In the genomic region with DNA sequence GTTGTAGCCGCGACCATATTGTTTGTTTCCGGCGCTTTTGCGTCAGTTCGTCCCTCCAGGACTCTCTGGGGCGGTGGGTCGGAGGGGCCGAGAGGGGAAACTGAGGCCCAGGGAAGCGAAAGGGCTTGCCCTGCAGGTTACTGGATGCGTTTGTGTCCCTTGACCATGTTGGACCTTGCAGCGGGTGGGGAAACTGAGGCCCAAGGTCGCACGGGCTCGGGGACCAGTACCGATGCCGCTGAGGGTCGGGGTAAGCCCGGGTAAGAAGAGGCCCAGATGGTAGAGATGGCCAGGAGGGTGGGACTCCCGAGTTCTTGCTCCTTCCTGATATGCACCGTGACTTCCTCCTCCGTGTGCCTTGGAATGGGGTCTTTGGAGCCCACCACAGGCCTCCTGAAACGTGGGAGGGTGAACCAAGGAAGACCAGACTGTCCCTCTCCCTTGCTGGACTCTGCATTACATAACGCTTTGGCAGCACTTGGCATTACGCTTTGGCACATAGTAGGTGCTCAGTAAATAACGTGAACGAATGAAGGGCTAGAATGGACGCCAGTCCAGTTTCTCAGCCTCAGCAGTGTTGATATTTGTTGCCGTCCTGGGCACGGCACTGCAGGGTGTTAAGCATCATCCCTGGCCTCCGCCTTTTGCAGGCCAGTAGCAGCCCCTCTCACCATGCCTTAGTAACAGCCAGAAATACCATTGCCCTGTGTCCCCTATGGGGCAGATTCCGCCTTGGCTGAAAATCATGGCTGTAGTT, we compare ENCODE assay signal across 8 cellular contexts. TPM values are rescaled to one million over a fixed set of nuclear protein-coding genes. Genes with fewer than 3 reads are reported as not detected.
A peak's percentile ranks its signal among the peaks of the same experiment; 100 is the strongest.
DNase-seq lines count a peak whose midpoint lies in the region; ATAC-seq and TF ChIP-seq lines count a peak whose summit lies in the region.

No MANE protein-coding gene starts in this region.

- no peaks in the 10 kb centered on the region for H3K9me3 ChIP-seq in right atrium auricular region
- H3K9me3 ChIP-seq in adrenal gland (replicated peaks in 1 of 3) = no peaks in the 10 kb centered on the region
- H3K9me3 ChIP-seq in lung (ENCODE audit: control insufficient read depth in 2 of 2, insufficient read depth in 1 of 2, low read length in 1 of 2) = no peaks in the 10 kb centered on the region
- H3K9me3 ChIP-seq in aorta (ENCODE audit: control insufficient read depth, low read length) = no peaks in the 10 kb centered on the region

- ATAC-seq in Right ventricle myocardium inferior (no peak), lung (ENCODE audit: insufficient read depth, low FRiP score) (no peak), aorta (ENCODE audit: low FRiP score) (no peak), GM21717 (IDR thresholded peaks at IDR 0.05; ENCODE audit: unreplicated experiment) (no peak), GM19395 (IDR thresholded peaks at IDR 0.05; ENCODE audit: unreplicated experiment) (no peak)

- WGBS in adrenal gland, 4 donors = 10 to 17% (median 14%) methylated on average over 16 to 32 of the region's 32 CpGs
- WGBS in lung, 2 donors = 11 to 12% methylated on average over 32 of the region's 32 CpGs
- WGBS in aorta, 2 donors = 10 to 11% methylated on average over 32 of the region's 32 CpGs

- no peaks in the 10 kb centered on the region for H3K36me3 ChIP-seq in right atrium auricular region
- no peaks in the 10 kb centered on the region for H3K36me3 ChIP-seq in adrenal gland (replicated peaks in 1 of 2)
- no peaks in the 10 kb centered on the region for H3K36me3 ChIP-seq in lung (ENCODE audit: control insufficient read depth in 2 of 2, insufficient read depth in 2 of 2, low read length in 2 of 2)
- H3K36me3 ChIP-seq in aorta (ENCODE audit: control insufficient read depth in 1 of 2, insufficient read depth in 2 of 2, low read length in 1 of 2) = no peaks in the 10 kb centered on the region

- peak overlapping the region; percentile 63 to 91 for H3K4me3 ChIP-seq in right atrium auricular region
- H3K4me3 ChIP-seq in adrenal gland = peak overlapping the region in 3 of 4 donors; percentile 52 to 83 (median 53)
- peak overlapping the region; percentile 77 for H3K4me3 ChIP-seq in lung
- H3K4me3 ChIP-seq in aorta (ENCODE audit: low read length in 2 of 2) = peak overlapping the region; percentile 24 to 40

- DNase-seq in right atrium auricular region (ENCODE audit: low spot score) (no peak), Right ventricle myocardium inferior (ENCODE audit: missing footprints) (no peak), adrenal gland (peak in 2 of 7 donors; percentile 42 to 52), lung (ENCODE audit: low spot score) (no peak), aorta (no peak), NCI-H748 (lab: John Stamatoyannopoulos, UW; ENCODE audit: unreplicated experiment) (no peak)

- no peak for TF ChIP-seq CTCF in right atrium auricular region (IDR thresholded peaks at IDR 0.05)
- no peak for TF ChIP-seq CTCF in adrenal gland (IDR thresholded peaks at IDR 0.05)
- no peak for TF ChIP-seq CTCF in lung (IDR thresholded peaks at IDR 0.05; ENCODE audit: control extremely low read depth, extremely low read depth)

- H3K4me1 ChIP-seq in right atrium auricular region (peaks cover 0 to 39% of the 10 kb centered on the region in 2 donors), adrenal gland (replicated peaks in 1 of 2) (peaks cover 18 to 24% of the 10 kb centered on the region in 2 donors), lung (ENCODE audit: control insufficient read depth in 2 of 2, insufficient read depth in 2 of 2, low read length in 2 of 2) (peaks cover 0 to 12% of the 10 kb centered on the region in 2 donors), aorta (ENCODE audit: control insufficient read depth in 1 of 2, insufficient read depth in 2 of 2, low read length in 2 of 2) (no peaks in the 10 kb centered on the region)

- H3K27ac ChIP-seq in right atrium auricular region (peak overlapping the region; percentile 53 to 97), adrenal gland (peak overlapping the region in 3 of 5 donors; percentile 56 to 77 (median 73)), lung (ENCODE audit: low read depth in 1 of 2, low read length in 1 of 2) (peak overlapping the region in 1 of 2 donors; percentile 34), aorta (ENCODE audit: low read depth in 1 of 2, low read length in 2 of 2) (no peak overlapping the region)

- intact Hi-C loops in Right ventricle myocardium inferior (cut with DNase I) (loop anchor here (5.0 kb wide), 1 partner anchor 69 kb away; a partner anchor contains a TSS), adrenal gland (cut with DNase I) (loop anchor here in 1 of 2 donors (10.0 kb wide), 1 partner anchor 52 kb away; a partner anchor contains a TSS), aorta (cut with DNase I) (loop anchor here (2.0 to 5.0 kb wide), 5 partner anchors 54 to 156 kb away; a partner anchor contains a TSS)

- no peak for TF ChIP-seq POLR2A in adrenal gland (IDR thresholded peaks at IDR 0.05)

- H3K27me3 ChIP-seq in right atrium auricular region (no peaks in the 10 kb centered on the region), adrenal gland (no peaks in the 10 kb centered on the region), lung (ENCODE audit: control insufficient read depth, insufficient read depth) (no peaks in the 10 kb centered on the region), aorta (ENCODE audit: control insufficient read depth in 1 of 2, insufficient read depth in 2 of 2, low read length in 1 of 2) (no peaks in the 10 kb centered on the region)

RNA-seq across cellular contexts. Expression of a gene that starts 0.7 kb away (rescaled TPM):
- 1 to 10 TPM; 2.6 to 5.0 TPM for total RNA-seq in right atrium auricular region
- 5.9 TPM for total RNA-seq in Right ventricle myocardium inferior
- total RNA-seq in adrenal gland = 10 to 100 TPM in 2 of 8 donors, 1 to 10 TPM in 6; 3.4 to 14.6 (median 8.7) TPM
- 1 to 10 TPM; 4.0 to 8.2 (median 7.3) TPM for polyA plus RNA-seq in adrenal gland
- total RNA-seq in lung = 10 to 100 TPM in 1 of 2 donors, 1 to 10 TPM in 1; 10.0 to 16.7 TPM
- 1 to 10 TPM; 6.8 to 7.4 TPM for polyA plus RNA-seq in lung
- 1 to 10 TPM; 6.5 to 7.0 TPM for total RNA-seq in aorta
- polyA plus RNA-seq in aorta = 1 to 10 TPM; 5.2 to 9.3 TPM

RNA-seq across cellular contexts. Expression of a gene that starts 2.8 kb away (rescaled TPM):
- total RNA-seq in right atrium auricular region (10 to 100 TPM; 17.5 to 31.9 TPM), Right ventricle myocardium inferior (22.0 TPM), adrenal gland (100 to 1,000 TPM in 1 of 8 donors, 10 to 100 TPM in 7; 69.9 to 112 (median 87.4) TPM), lung (10 to 100 TPM; 30.6 to 68.6 TPM), aorta (10 to 100 TPM; 66.5 to 69.7 TPM)
- polyA plus RNA-seq in adrenal gland (100 to 1,000 TPM in 1 of 3 donors, 10 to 100 TPM in 2; 20.9 to 104 (median 96.4) TPM), lung (10 to 100 TPM; 53.1 to 65.4 TPM), aorta (10 to 100 TPM; 37.7 to 48.6 TPM)

RNA-seq across cellular contexts. Expression of a gene that starts 54.4 kb away (rescaled TPM):
- total RNA-seq in right atrium auricular region (100 to 1,000 TPM in 1 of 2 donors, 10 to 100 TPM in 1; 52.8 to 100 TPM), Right ventricle myocardium inferior (119 TPM), adrenal gland (100 to 1,000 TPM; 165 to 317 (median 268) TPM), lung (100 to 1,000 TPM in 1 of 2 donors, 10 to 100 TPM in 1; 74.4 to 113 TPM), aorta (10 to 100 TPM; 84.9 to 86.7 TPM)
- polyA plus RNA-seq in adrenal gland (100 to 1,000 TPM in 2 of 3 donors, 10 to 100 TPM in 1; 53.9 to 257 (median 250) TPM), lung (100 to 1,000 TPM in 1 of 2 donors, 10 to 100 TPM in 1; 83.6 to 128 TPM), aorta (100 to 1,000 TPM in 1 of 2 donors, 10 to 100 TPM in 1; 78.5 to 181 TPM)

RNA-seq across cellular contexts. Expression of a gene that starts 59.8 kb away (rescaled TPM):
- total RNA-seq in right atrium auricular region (1 to 10 TPM; 6.2 to 7.3 TPM), Right ventricle myocardium inferior (21.0 TPM), adrenal gland (10 to 100 TPM in 6 of 8 donors, 1 to 10 TPM in 2; 8.6 to 37.5 (median 16.1) TPM), lung (10 to 100 TPM in 1 of 2 donors, 1 to 10 TPM in 1; 9.1 to 30.5 TPM), aorta (10 to 100 TPM; 13.5 to 14.3 TPM)
- polyA plus RNA-seq in adrenal gland (10 to 100 TPM in 2 of 3 donors, 1 to 10 TPM in 1; 7.0 to 52.3 (median 38.5) TPM), lung (10 to 100 TPM; 18.7 to 32.3 TPM), aorta (10 to 100 TPM; 16.0 to 17.9 TPM)

Comparison
In these comparisons a context has a peak if more than half of its experiments do, and no peak if none do; other contexts are left out.
1. H3K27ac ChIP-seq: peak in right atrium auricular region (2 of 2) and adrenal gland (3 of 5); none in aorta (0 of 2).
2. Peak in every context shown above with its lines, with median percentiles within 50 percentile points of each other: H3K4me3 ChIP-seq.